1 cellular context compared by ENCODE assay signal in the genomic region with DNA sequence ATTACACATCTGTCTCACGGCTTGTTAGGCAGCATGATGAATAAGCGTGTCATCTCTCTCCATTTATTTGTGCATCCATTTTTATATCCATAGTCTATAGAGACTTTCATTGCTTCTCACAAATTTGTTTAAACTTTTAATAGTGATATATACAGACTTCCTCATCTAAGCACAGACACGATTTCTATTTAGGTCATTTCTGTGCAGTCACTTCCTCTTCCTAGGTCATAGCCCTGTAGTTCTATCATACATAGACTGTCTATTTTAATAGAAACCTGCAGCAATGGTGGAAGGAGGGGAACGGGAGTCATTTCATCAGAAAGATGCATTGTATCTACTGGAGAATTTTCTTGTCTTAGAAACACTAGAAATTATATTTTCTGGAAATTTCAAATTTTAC.
TF ChIP-seq lines count a peak whose summit lies in the region.

No MANE protein-coding gene starts in this region.

TF ChIP-seq in WTC11, 78 proteins besides CTCF, POLR2A, EP300 and RAD21 (continued from another document):
- TF ChIP-seq AR (CRISPR knock-in tag; IDR thresholded peaks at IDR 0.05): no peak
- no peak for TF ChIP-seq E2F5 (CRISPR knock-in tag; IDR thresholded peaks at IDR 0.05)
- TF ChIP-seq ETV6 (CRISPR knock-in tag; IDR thresholded peaks at IDR 0.05): no peak
- TF ChIP-seq NFE2L1 (CRISPR knock-in tag; IDR thresholded peaks at IDR 0.05): no peak
- TF ChIP-seq IRF2 (CRISPR knock-in tag; IDR thresholded peaks at IDR 0.05; ENCODE audit: borderline replicate concordance, low read depth): no peak
- TF ChIP-seq SP1 (CRISPR knock-in tag; conservative IDR thresholded peaks at IDR 0.05): no peak
